In the genomic region with DNA sequence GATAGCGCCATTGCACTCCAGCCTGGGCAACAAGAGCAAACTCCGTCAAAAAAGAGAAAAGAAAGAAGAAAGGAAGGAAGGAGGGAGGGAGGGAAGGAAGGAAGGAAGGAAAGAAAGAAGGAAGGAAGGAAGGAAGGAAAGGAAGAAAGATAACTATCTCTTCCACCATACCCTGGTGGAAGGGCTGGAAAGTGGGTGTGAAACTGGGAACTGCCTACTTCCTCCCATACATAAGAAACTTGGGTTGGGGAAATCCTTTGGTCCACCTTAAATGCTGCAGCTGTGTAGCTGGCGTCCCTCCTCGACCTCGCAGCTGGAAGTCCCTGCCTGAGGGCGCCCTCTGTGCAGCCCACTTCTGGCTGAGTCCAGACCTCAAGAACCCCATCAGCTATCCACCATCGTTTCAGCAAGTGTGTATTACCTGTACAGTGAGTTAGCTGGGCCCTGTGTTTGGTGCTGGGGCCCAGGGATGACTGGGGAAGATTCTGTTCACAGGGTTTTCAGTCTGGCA, we compare ENCODE assay signal across 10 cellular contexts. TPM values are rescaled to one million over a fixed set of nuclear protein-coding genes. Genes with fewer than 3 reads are reported as not detected.
A peak's percentile ranks its signal among the peaks of the same experiment; 100 is the strongest.
DNase-seq lines count a peak whose midpoint lies in the region; ATAC-seq and TF ChIP-seq lines count a peak whose summit lies in the region.
"Had no signal": no experiment of that assay in that cellular context is flagged by ENCODE, and none has a peak within 500 bp of the region (broad histone marks: within the 10 kb centered on the region; RNA-seq: fewer than 3 reads in every experiment).

No MANE protein-coding gene starts in this region.

- H3K27me3 ChIP-seq in esophagus muscularis mucosa (no peaks in the 10 kb centered on the region), osteoblast (ENCODE audit: insufficient read depth, low read length) (no peaks in the 10 kb centered on the region)

- H3K36me3 ChIP-seq in esophagus muscularis mucosa (no peaks in the 10 kb centered on the region), osteoblast (ENCODE audit: insufficient read depth, low read length) (no peaks in the 10 kb centered on the region)

- H3K4me1 ChIP-seq in esophagus muscularis mucosa (peaks cover 40 to 59% (median 49%) of the 10 kb centered on the region in 4 donors), osteoblast (ENCODE audit: insufficient read depth, low read length) (peaks cover 16% of the 10 kb centered on the region)

- intact Hi-C loops in esophagus muscularis mucosa (cut with DNase I), result no loop called here
- intact Hi-C loops in CD14-positive monocyte (cut with micrococcal nuclease), result no loop called here

- H3K36me3 Mint-ChIP-seq in CD14-positive monocyte, result peaks cover 0 to 2% of the 10 kb centered on the region in 2 donors

- peaks cover 26 to 33% (median 29%) of the 10 kb centered on the region in 3 donors for H3K27me3 Mint-ChIP-seq in CD14-positive monocyte (ENCODE audit: low read depth in 3 of 3)

- H3K9me3 ChIP-seq in esophagus muscularis mucosa, result no peaks in the 10 kb centered on the region
- H3K9me3 ChIP-seq in osteoblast (ENCODE audit: low read depth, low read length), result no peaks in the 10 kb centered on the region

- peaks cover 0 to 4% (median 1%) of the 10 kb centered on the region in 7 donors for H3K9me3 Mint-ChIP-seq in CD14-positive monocyte

- DNase-seq in GM03348 (ENCODE audit: low spot score), result peak; percentile 44
- peak; percentile 41 for DNase-seq in NOMO-1 treated with DMSO at 0.1 percent for 48 hours (lab: John Stamatoyannopoulos, UW; ENCODE audit: unreplicated experiment)
- DNase-seq in esophagus muscularis mucosa (ENCODE audit: extremely low spot score), result no peak
- peak; percentile 68 for DNase-seq in osteoblast (ENCODE audit: insufficient read length, low spot score, missing footprints)
- no peak for DNase-seq in CD14-positive monocyte (ENCODE audit: low spot score)
- DNase-seq in glomerular visceral epithelial cell (ENCODE audit: extremely low spot score), result no peak
- no peak for DNase-seq in left lobe of liver (ENCODE audit: low spot score)
- DNase-seq in NCI-H2029 (lab: John Stamatoyannopoulos, UW), result no peak
- DNase-seq: T1000 had no signal

- no peaks in the 10 kb centered on the region for H4K20me1 ChIP-seq in osteoblast (ENCODE audit: insufficient read depth, low read length)

- no peak overlapping the region for H3K27ac Mint-ChIP-seq in CD14-positive monocyte

- H3K79me2 ChIP-seq in osteoblast (ENCODE audit: insufficient read depth, low read length), result no peaks in the 10 kb centered on the region

- TF ChIP-seq POLR2A in esophagus muscularis mucosa (IDR thresholded peaks at IDR 0.05; ENCODE audit: low read depth), result no peak

- no peak overlapping the region for H3K4me2 ChIP-seq in osteoblast (ENCODE audit: insufficient read depth, low read length)

- TF ChIP-seq EP300 in esophagus muscularis mucosa (IDR thresholded peaks at IDR 0.05), result no peak

- peak overlapping the region; percentile 42 for H2AFZ ChIP-seq in osteoblast (ENCODE audit: low read length)

- ATAC-seq in left lobe of liver, result no peak

- WGBS in esophagus muscularis mucosa, result 38% methylated on average over 7 of the region's 7 CpGs

- H3K4me3 ChIP-seq in esophagus muscularis mucosa, result peak overlapping the region in 3 of 4 donors; percentile 18 to 42 (median 22)
- H3K4me3 ChIP-seq in osteoblast (ENCODE audit: insufficient read depth, low read length), result no peak overlapping the region

- H3K4me3 Mint-ChIP-seq in CD14-positive monocyte, result peak overlapping the region in 1 of 2 donors; percentile 88

- H3K4me1 Mint-ChIP-seq in CD14-positive monocyte, result peaks cover 24% of the 10 kb centered on the region

- TF ChIP-seq CTCF in esophagus muscularis mucosa (IDR thresholded peaks at IDR 0.05) (no peak), osteoblast (IDR thresholded peaks at IDR 0.05; ENCODE audit: extremely low read depth, low read depth, low read length) (no peak), CD14-positive monocyte (IDR thresholded peaks at IDR 0.05) (no peak)

- H3K27ac ChIP-seq in esophagus muscularis mucosa (replicated peaks in 1 of 4) (peak overlapping the region; percentile 28 to 85 (median 78)), osteoblast (ENCODE audit: low read depth, low read length) (no peak overlapping the region)

RNA-seq across cellular contexts. Expression of gene FAM167B, which starts 4.6 kb away (rescaled TPM):
- total RNA-seq in esophagus muscularis mucosa (1 to 10 TPM in 3 of 4 donors, under 1 TPM in 1; 0.83 to 6.7 (median 4.7) TPM), osteoblast (2.5 and 4.4 TPM in 2 replicates), left lobe of liver (4.2 TPM)
- not detected for polyA plus RNA-seq in CD14-positive monocyte

RNA-seq across cellular contexts. Expression of gene LCK, which starts 8.7 kb away (rescaled TPM):
- total RNA-seq in esophagus muscularis mucosa (1 to 10 TPM in 2 of 4 donors, under 1 TPM in 2; 0.42 to 2.8 (median 1.1) TPM), osteoblast (0.29 TPM in 1 of 2 replicates, not detected in the other), left lobe of liver (1.2 TPM)
- 1 to 10 TPM; 1.7 to 2.2 TPM for polyA plus RNA-seq in CD14-positive monocyte

RNA-seq across cellular contexts. Expression of gene EIF3I, which starts 20.2 kb away (rescaled TPM):
- total RNA-seq in esophagus muscularis mucosa (100 to 1,000 TPM; 141 to 214 (median 167) TPM), osteoblast (253 and 255 TPM in 2 replicates), left lobe of liver (69.2 TPM)
- polyA plus RNA-seq in CD14-positive monocyte, result 100 to 1,000 TPM; 151 to 162 TPM

RNA-seq across cellular contexts. Expression of gene TMEM234, which starts 20.2 kb away (rescaled TPM):
- total RNA-seq in esophagus muscularis mucosa (1 to 10 TPM; 6.6 to 10.0 (median 8.2) TPM), osteoblast (21.5 and 24.2 TPM in 2 replicates), left lobe of liver (4.8 TPM)
- polyA plus RNA-seq in CD14-positive monocyte, result 10 to 100 TPM; 12.8 to 14.5 TPM

RNA-seq across cellular contexts. Expression of gene DCDC2B, which starts 33.5 kb away (rescaled TPM):
- total RNA-seq in esophagus muscularis mucosa (not detected), osteoblast (under 0.01 TPM in 1 of 2 replicates, not detected in the other), left lobe of liver (not detected)
- not detected for polyA plus RNA-seq in CD14-positive monocyte
- total RNA-seq: mesenteric fat pad had no signal

Comparison
In these comparisons a context has a peak if more than half of its experiments do, and no peak if none do; other contexts are left out.
1. DNase-seq: peak in GM03348 (single experiment), NOMO-1 treated with DMSO at 0.1 percent for 48 hours (single experiment) and osteoblast (single experiment); none in esophagus muscularis mucosa (single experiment), CD14-positive monocyte (single experiment), glomerular visceral epithelial cell (single experiment), left lobe of liver (single experiment) and NCI-H2029 (single experiment).